Comparison of ENCODE assay signal across 20 cellular contexts in genomic region chr9:102778756-102779155, GRCh38.
DNase-seq lines count a peak whose midpoint lies in the region; ATAC-seq and TF ChIP-seq lines count a peak whose summit lies in the region.
"Had no signal": no experiment of that assay in that cellular context is flagged by ENCODE, and none has a peak within 500 bp of the region (broad histone marks: within the 10 kb centered on the region; RNA-seq: fewer than 3 reads in every experiment).

No MANE protein-coding gene starts in this region.

- intact Hi-C loops in MCF 10A (cut with micrococcal nuclease) (no loop called here), mammary epithelial cell (cut with micrococcal nuclease) (no loop called here), Right ventricle myocardium superior (cut with DNase I) (no loop called here)

- no peaks in the 10 kb centered on the region for H3K4me1 ChIP-seq in mammary epithelial cell (ENCODE audit: insufficient read depth, low read length)
- H3K4me1 ChIP-seq: A549, Peyer's patch had no signal

- H3K4me3 Mint-ChIP-seq in MCF 10A (ENCODE audit: unreplicated experiment) = no peak overlapping the region
- H3K4me3 Mint-ChIP-seq in activated naive CD8-positive, alpha-beta T cell treated with anti-CD3 and anti-CD28 coated beads, Interleukin-2, amount 50 U/mL, for 24 hours = no peak overlapping the region
- H3K4me3 Mint-ChIP-seq: CD4-positive, alpha-beta T cell had no signal

- no peaks in the 10 kb centered on the region for H3K27me3 ChIP-seq in mammary epithelial cell (ENCODE audit: insufficient read depth, low read length)
- H3K27me3 ChIP-seq: BLaER1 treated with 17β-estradiol and CSF1 and Interleukin-3, amounts not matched to agents 10 nM and 100 nM; Peyer's patch had no signal

- no peak overlapping the region for H3K27ac Mint-ChIP-seq in MCF 10A (ENCODE audit: low read depth, unreplicated experiment)
- H3K27ac Mint-ChIP-seq in activated naive CD8-positive, alpha-beta T cell treated with anti-CD3 and anti-CD28 coated beads, Interleukin-2, amount 50 U/mL, for 24 hours = no peak overlapping the region
- H3K27ac Mint-ChIP-seq: CD4-positive, alpha-beta T cell had no signal

- H3K4me1 Mint-ChIP-seq in MCF 10A (ENCODE audit: insufficient read depth, unreplicated experiment) = peaks cover 4% of the 10 kb centered on the region
- no peaks in the 10 kb centered on the region for H3K4me1 Mint-ChIP-seq in activated naive CD8-positive, alpha-beta T cell treated with anti-CD3 and anti-CD28 coated beads, Interleukin-2, amount 50 U/mL, for 24 hours

- H3K4me3 ChIP-seq in mammary epithelial cell (replicated peaks in 1 of 3; ENCODE audit: insufficient read depth in 1 of 3, low read depth in 2 of 3, low read length in 3 of 3) = no peak overlapping the region
- H3K4me3 ChIP-seq: A549; BLaER1 treated with 17β-estradiol and CSF1 and Interleukin-3, amounts not matched to agents 10 nM and 100 nM; Peyer's patch had no signal

- DNase-seq in MCF 10A (ENCODE audit: unreplicated experiment) = peak; percentile 16
- no peak for DNase-seq in mammary epithelial cell
- DNase-seq in SK-N-DZ (ENCODE audit: low spot score) = peak; percentile 43
- DNase-seq in epithelial cell of prostate (ENCODE audit: low read depth, low spot score) = peak; percentile 16
- no peak for DNase-seq in DMS153 treated with DMSO at 0.1 percent for 48 hours (lab: John Stamatoyannopoulos, UW; ENCODE audit: unreplicated experiment)
- no peak for DNase-seq in Right ventricle myocardium superior
- no peak for DNase-seq in activated naive CD8-positive, alpha-beta T cell treated with anti-CD3 and anti-CD28 coated beads, Interleukin-2, amount 50 U/mL, for 24 hours
- DNase-seq: AML-193; CD4-positive, alpha-beta T cell; GOT3; NCI-H1105 treated with DMSO at 0.1 percent for 48 hours; NCI-H146; NCI-H1930; NCI-H2107; NCI-H446 treated with DMSO at 0.1 percent for 48 hours; NCI-H526; Peyer's patch had no signal

- H3K9ac ChIP-seq in mammary epithelial cell (ENCODE audit: insufficient read depth, low read length) = no peak overlapping the region
- H3K9ac ChIP-seq: BLaER1 treated with 17β-estradiol and CSF1 and Interleukin-3, amounts not matched to agents 10 nM and 100 nM had no signal

- TF ChIP-seq CTCF in MCF 10A (IDR thresholded peaks at IDR 0.05; ENCODE audit: unreplicated experiment) (no peak), mammary epithelial cell (conservative IDR thresholded peaks at IDR 0.05 in 1 of 2, IDR thresholded peaks at IDR 0.05 in 1 of 2; ENCODE audit: extremely low read depth in 1 of 2, insufficient read depth in 1 of 2, low read depth in 1 of 2, low read length in 2 of 2) (no peak)

- no peaks in the 10 kb centered on the region for H3K36me3 Mint-ChIP-seq in MCF 10A (ENCODE audit: insufficient read depth, unreplicated experiment)
- H3K36me3 Mint-ChIP-seq in activated naive CD8-positive, alpha-beta T cell treated with anti-CD3 and anti-CD28 coated beads, Interleukin-2, amount 50 U/mL, for 24 hours (ENCODE audit: low read depth) = no peaks in the 10 kb centered on the region

- no peaks in the 10 kb centered on the region for H3K36me3 ChIP-seq in mammary epithelial cell (ENCODE audit: insufficient read depth, low read length)
- H3K36me3 ChIP-seq: BLaER1 treated with 17β-estradiol and CSF1 and Interleukin-3, amounts not matched to agents 10 nM and 100 nM; Peyer's patch had no signal

- CTCF ChIA-PET in MCF 10A (lab: Yijun Ruan, JAX) (no interaction called here), mammary epithelial cell (lab: Charles Lee; ENCODE audit: low non-redundant PET) (no interaction called here)

- no peaks in the 10 kb centered on the region for H3K9me3 ChIP-seq in mammary epithelial cell (replicated peaks; ENCODE audit: insufficient read depth, low read length)
- H3K9me3 ChIP-seq: A549; BLaER1 treated with 17β-estradiol and CSF1 and Interleukin-3, amounts not matched to agents 10 nM and 100 nM; Peyer's patch had no signal

- no TSS peak for BruUV-seq in MCF 10A (replicated peaks; lab: Mats Ljungman, UMichigan)
- no TSS peak for BruUV-seq in mammary epithelial cell (replicated peaks; lab: Mats Ljungman, UMichigan)

- H3K79me2 ChIP-seq in mammary epithelial cell (ENCODE audit: insufficient read depth, low read length) = no peaks in the 10 kb centered on the region

- POLR2A ChIA-PET in MCF 10A (lab: Yijun Ruan, JAX) = interaction anchor here (0.6 kb wide), 2 partner anchors 296 to 379 kb away, joined by 3 read pairs; no protein-coding TSS in a partner anchor

- no peak overlapping the region for H2AFZ ChIP-seq in mammary epithelial cell (ENCODE audit: low read depth, low read length)

- peaks cover 54% of the 10 kb centered on the region for H3K27me3 Mint-ChIP-seq in MCF 10A (ENCODE audit: insufficient read depth, unreplicated experiment)
- no peaks in the 10 kb centered on the region for H3K27me3 Mint-ChIP-seq in activated naive CD8-positive, alpha-beta T cell treated with anti-CD3 and anti-CD28 coated beads, Interleukin-2, amount 50 U/mL, for 24 hours
- H3K27me3 Mint-ChIP-seq: CD4-positive, alpha-beta T cell had no signal

- in situ Hi-C loops in mammary epithelial cell (cut with MboI; ENCODE audit: low sequenced_read_pairs in 2 of 2) = no loop called here

- dilution Hi-C loops in mammary epithelial cell (cut with HindIII; ENCODE audit: low sequenced_read_pairs) = no loop called here

- no peaks in the 10 kb centered on the region for H4K20me1 ChIP-seq in mammary epithelial cell (ENCODE audit: insufficient read depth, low read length)
- H4K20me1 ChIP-seq: BLaER1 treated with 17β-estradiol and CSF1 and Interleukin-3, amounts not matched to agents 10 nM and 100 nM had no signal

- H3K9me3 Mint-ChIP-seq in MCF 10A (ENCODE audit: unreplicated experiment) = no peaks in the 10 kb centered on the region
- H3K9me3 Mint-ChIP-seq in activated naive CD8-positive, alpha-beta T cell treated with anti-CD3 and anti-CD28 coated beads, Interleukin-2, amount 50 U/mL, for 24 hours = no peaks in the 10 kb centered on the region

- WGBS in mammary epithelial cell (ENCODE audit: low coverage, missing lambda C conversion rate) = 0% methylated on average over 4 of the region's 4 CpGs

- no peak overlapping the region for H3K4me2 ChIP-seq in mammary epithelial cell (ENCODE audit: insufficient read depth, low read depth, low read length)
- H3K4me2 ChIP-seq: A549 had no signal

- H3K27ac ChIP-seq in mammary epithelial cell (ENCODE audit: insufficient read depth, low read depth, low read length) (no peak overlapping the region), epithelial cell of prostate (no peak overlapping the region)
- H3K27ac ChIP-seq: A549; BLaER1 treated with 17β-estradiol and CSF1 and Interleukin-3, amounts not matched to agents 10 nM and 100 nM; Peyer's patch had no signal

- no peak for ATAC-seq in Right ventricle myocardium superior (ENCODE audit: poor library complexity)
- no peak for ATAC-seq in activated naive CD8-positive, alpha-beta T cell treated with anti-CD3 and anti-CD28 coated beads, Interleukin-2, amount 50 U/mL, for 24 hours
- ATAC-seq: A549, SK-N-SH treated with all-trans-retinoic acid at 6 μM for 48 hours had no signal

Comparison
In these comparisons a context has a peak if more than half of its experiments do, and no peak if none do; other contexts are left out.
1. DNase-seq: peak in MCF 10A (single experiment), SK-N-DZ (single experiment) and epithelial cell of prostate (single experiment); none in mammary epithelial cell (single experiment), DMS153 treated with DMSO at 0.1 percent for 48 hours (single experiment), Right ventricle myocardium superior (single experiment) and activated naive CD8-positive, alpha-beta T cell treated with anti-CD3 and anti-CD28 coated beads, Interleukin-2, amount 50 U/mL, for 24 hours (single experiment).